Comparison of ENCODE assay signal across 22 cellular contexts in the genomic region with DNA sequence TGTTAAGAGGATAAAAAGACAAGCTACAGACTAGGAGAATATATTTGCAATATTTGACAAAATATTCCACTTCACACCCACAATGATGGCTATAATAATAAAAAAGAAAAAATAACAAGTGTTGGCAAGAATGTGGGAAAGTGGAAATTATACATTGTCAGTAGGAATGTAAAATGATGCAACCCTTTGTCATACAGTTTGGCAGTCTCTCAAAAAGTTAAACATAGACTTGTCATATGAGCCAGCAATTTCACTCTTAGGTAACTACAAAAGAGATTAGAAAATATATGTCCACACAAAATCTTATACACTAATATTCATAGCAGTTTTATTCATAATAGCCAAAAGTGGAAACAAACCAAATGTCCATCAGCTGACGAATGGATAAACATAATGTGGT. TPM values are rescaled to one million over a fixed set of nuclear protein-coding genes. Genes with fewer than 3 reads are reported as not detected.
DNase-seq lines count a peak whose midpoint lies in the region; ATAC-seq and TF ChIP-seq lines count a peak whose summit lies in the region.
"Had no signal": no experiment of that assay in that cellular context is flagged by ENCODE, and none has a peak within 500 bp of the region (broad histone marks: within the 10 kb centered on the region; RNA-seq: fewer than 3 reads in every experiment).

No MANE protein-coding gene starts in this region.

- H3K9me3 ChIP-seq in HCT116 (ENCODE audit: control insufficient read depth in 1 of 2, insufficient read depth in 1 of 2, low read depth in 1 of 2, low read length in 2 of 2), result no peaks in the 10 kb centered on the region
- H3K9me3 ChIP-seq in PC-3 (ENCODE audit: low read length), result no peaks in the 10 kb centered on the region
- H3K9me3 ChIP-seq: SJSA1 had no signal

- DNase-seq in HCT116 (ENCODE audit: low read depth, low spot score) (no peak), PC-3 (peak; percentile 39), epithelial cell of esophagus (ENCODE audit: low read depth) (peak; percentile 58), NCI-H2107 treated with DMSO at 0.1 percent for 48 hours (lab: John Stamatoyannopoulos, UW; ENCODE audit: unreplicated experiment) (no peak), D341Med (ENCODE audit: low spot score) (no peak), midbrain (lab: John Stamatoyannopoulos, UW) (no peak), HuH-7 (ENCODE audit: low spot score) (no peak)
- DNase-seq: CD4-positive, alpha-beta T cell; COR-L47; DMS 273 treated with DMSO at 0.1 percent for 48 hours; DMS79 treated with DMSO at 0.1 percent for 48 hours; KBM-7; NCI-H1092 treated with DMSO at 0.1 percent for 48 hours; NCI-H1436 treated with DMSO at 0.1 percent for 48 hours; NCI-H2029; NCI-H226; NCI-H524 treated with DMSO at 0.1 percent for 48 hours; NCI-H82 had no signal

- H4K20me1 ChIP-seq in HCT116 (ENCODE audit: insufficient read depth) (no peaks in the 10 kb centered on the region), PC-3 (ENCODE audit: low read length) (no peaks in the 10 kb centered on the region)
- H4K20me1 ChIP-seq: BLaER1 had no signal

- no peak overlapping the region for H3K9ac ChIP-seq in HCT116 (ENCODE audit: low read length)
- no peak overlapping the region for H3K9ac ChIP-seq in PC-3 (ENCODE audit: low read length)
- H3K9ac ChIP-seq: BLaER1 had no signal

- H3K4me2 ChIP-seq in HCT116 (ENCODE audit: low read length) (no peak overlapping the region), PC-3 (ENCODE audit: low read length) (no peak overlapping the region)
- H3K4me2 ChIP-seq: BLaER1 had no signal

- intact Hi-C loops in HCT116 (cut with micrococcal nuclease) (no loop called here), PC-3 (cut with micrococcal nuclease) (no loop called here)

- H3K79me2 ChIP-seq in HCT116 (ENCODE audit: insufficient read depth, low read length) (no peaks in the 10 kb centered on the region), PC-3 (ENCODE audit: low read length) (no peaks in the 10 kb centered on the region)

- H3K27ac ChIP-seq in HCT116 (ENCODE audit: low read depth, low read length) (no peak overlapping the region), PC-3 (ENCODE audit: low read length) (no peak overlapping the region)
- H3K27ac ChIP-seq: BLaER1, SJSA1 had no signal

- H3K4me1 ChIP-seq in HCT116 (ENCODE audit: control insufficient read depth in 1 of 2, insufficient read depth in 2 of 2, low read length in 2 of 2) (peaks cover 0 to 4% of the 10 kb centered on the region in 2 experiments; a peak in 1 of 4 replicates), PC-3 (ENCODE audit: insufficient read depth, low read length) (no peaks in the 10 kb centered on the region)
- H3K4me1 ChIP-seq: BLaER1, SJSA1 had no signal

- no peak for TF ChIP-seq POLR2A in HCT116 (IDR thresholded peaks at IDR 0.05; ENCODE audit: borderline replicate concordance, extremely low read depth, insufficient read depth, insufficient read length)

- no peak for TF ChIP-seq RAD21 in HCT116 (IDR thresholded peaks at IDR 0.05; ENCODE audit: low read depth)

- POLR2A ChIA-PET in HCT116 (lab: Charles Lee), result no interaction called here
- POLR2A ChIA-PET in PC-3 (lab: Charles Lee; ENCODE audit: unreplicated experiment), result no interaction called here

- no peaks in the 10 kb centered on the region for H3F3A ChIP-seq in PC-3 (ENCODE audit: low read length, unreplicated experiment)

- H3K4me3 ChIP-seq in HCT116 (replicated peaks in 1 of 2; ENCODE audit: low read depth in 1 of 2, low read length in 2 of 2) (no peak overlapping the region), PC-3 (ENCODE audit: low read length) (no peak overlapping the region), epithelial cell of esophagus (ENCODE audit: low read length) (no peak overlapping the region)
- H3K4me3 ChIP-seq: BLaER1, GM12878, SJSA1 had no signal

- H3K36me3 ChIP-seq in HCT116 (ENCODE audit: control insufficient read depth in 1 of 2, insufficient read depth in 2 of 2, low read length in 2 of 2), result no peaks in the 10 kb centered on the region
- H3K36me3 ChIP-seq in PC-3 (ENCODE audit: low read depth, low read length), result no peaks in the 10 kb centered on the region
- H3K36me3 ChIP-seq: BLaER1, SJSA1 had no signal

- TF ChIP-seq CTCF in HCT116 (IDR thresholded peaks at IDR 0.05 in 2 of 3, conservative IDR thresholded peaks at IDR 0.05 in 1 of 3; ENCODE audit: borderline replicate concordance in 1 of 3, insufficient read depth in 1 of 3, low read depth in 2 of 3, low read length in 2 of 3) (no peak), PC-3 (conservative IDR thresholded peaks at IDR 0.05; ENCODE audit: low read depth, low read length) (no peak), epithelial cell of esophagus (IDR thresholded peaks at IDR 0.05; ENCODE audit: insufficient read depth, low read depth, low read length, missing control alignments) (no peak)

- H3K9me2 ChIP-seq in HCT116 (ENCODE audit: insufficient read depth) (no peaks in the 10 kb centered on the region), PC-3 (replicated peaks; ENCODE audit: low read length) (no peaks in the 10 kb centered on the region)

- BruUV-seq in HCT116 (replicated peaks; lab: Mats Ljungman, UMichigan) (no TSS peak), PC-3 (replicated peaks; lab: Mats Ljungman, UMichigan) (no TSS peak)

- ATAC-seq in HCT116 (no peak), PC-3 (no peak)
- ATAC-seq: GM12878, Right ventricle myocardium inferior had no signal

- RAD21 ChIA-PET in HCT116 (lab: Charles Lee; ENCODE audit: low non-redundant PET in 1 of 2, low total read pairs in 2 of 2, uncharacterized antibody in 2 of 2, unreplicated experiment in 2 of 2), result no interaction called here

- CTCF ChIA-PET in HCT116 (lab: Charles Lee) (no interaction called here), PC-3 (lab: Charles Lee) (no interaction called here)

- H3K27me3 ChIP-seq in HCT116 (ENCODE audit: insufficient read depth, low read length) (no peaks in the 10 kb centered on the region), PC-3 (ENCODE audit: low read length) (peaks cover 13% of the 10 kb centered on the region)
- H3K27me3 ChIP-seq: SJSA1 had no signal

- H2AFZ ChIP-seq in HCT116 (ENCODE audit: low read depth, low read length, poor library complexity, severe bottlenecking) (no peak overlapping the region), PC-3 (ENCODE audit: low read length) (no peak overlapping the region)

TF ChIP-seq in HCT116, 20 proteins besides CTCF, POLR2A, EP300 and RAD21:
- TF ChIP-seq, protein P1, sequence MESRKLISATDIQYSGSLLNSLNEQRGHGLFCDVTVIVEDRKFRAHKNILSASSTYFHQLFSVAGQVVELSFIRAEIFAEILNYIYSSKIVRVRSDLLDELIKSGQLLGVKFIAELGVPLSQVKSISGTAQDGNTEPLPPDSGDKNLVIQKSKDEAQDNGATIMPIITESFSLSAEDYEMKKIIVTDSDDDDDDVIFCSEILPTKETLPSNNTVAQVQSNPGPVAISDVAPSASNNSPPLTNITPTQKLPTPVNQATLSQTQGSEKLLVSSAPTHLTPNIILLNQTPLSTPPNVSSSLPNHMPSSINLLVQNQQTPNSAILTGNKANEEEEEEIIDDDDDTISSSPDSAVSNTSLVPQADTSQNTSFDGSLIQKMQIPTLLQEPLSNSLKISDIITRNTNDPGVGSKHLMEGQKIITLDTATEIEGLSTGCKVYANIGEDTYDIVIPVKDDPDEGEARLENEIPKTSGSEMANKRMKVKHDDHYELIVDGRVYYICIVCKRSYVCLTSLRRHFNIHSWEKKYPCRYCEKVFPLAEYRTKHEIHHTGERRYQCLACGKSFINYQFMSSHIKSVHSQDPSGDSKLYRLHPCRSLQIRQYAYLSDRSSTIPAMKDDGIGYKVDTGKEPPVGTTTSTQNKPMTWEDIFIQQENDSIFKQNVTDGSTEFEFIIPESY (IDR thresholded peaks at IDR 0.05; ENCODE audit: extremely low read depth, insufficient replicate concordance, low read length), result no peak
- peak; percentile 21; the same call in 1 of the 2 replicates for TF ChIP-seq FOSL1 (IDR thresholded peaks at IDR 0.05; ENCODE audit: low read depth)
- TF ChIP-seq CEBPB (IDR thresholded peaks at IDR 0.05; ENCODE audit: low read depth), result peak; percentile 63

RNA-seq across cellular contexts. Expression of a gene that starts 5.2 kb away (rescaled TPM):
- total RNA-seq in HCT116 (2021; ENCODE audit: unreplicated experiment), result 8.0 TPM
- 1.5 and 2.3 TPM in 2 replicates for polyA plus RNA-seq in HCT116 (2012)
- 0.18 TPM in 1 of 2 replicates, not detected in the other for total RNA-seq in PC-3 (2014; rRNA removed)

Comparison
In these comparisons a context has a peak if more than half of its experiments do, and no peak if none do; other contexts are left out.
1. DNase-seq: peak in PC-3 (single experiment) and epithelial cell of esophagus (single experiment); none in HCT116 (single experiment), NCI-H2107 treated with DMSO at 0.1 percent for 48 hours (single experiment), D341Med (single experiment), midbrain (single experiment) and HuH-7 (single experiment).